In the genomic region with DNA sequence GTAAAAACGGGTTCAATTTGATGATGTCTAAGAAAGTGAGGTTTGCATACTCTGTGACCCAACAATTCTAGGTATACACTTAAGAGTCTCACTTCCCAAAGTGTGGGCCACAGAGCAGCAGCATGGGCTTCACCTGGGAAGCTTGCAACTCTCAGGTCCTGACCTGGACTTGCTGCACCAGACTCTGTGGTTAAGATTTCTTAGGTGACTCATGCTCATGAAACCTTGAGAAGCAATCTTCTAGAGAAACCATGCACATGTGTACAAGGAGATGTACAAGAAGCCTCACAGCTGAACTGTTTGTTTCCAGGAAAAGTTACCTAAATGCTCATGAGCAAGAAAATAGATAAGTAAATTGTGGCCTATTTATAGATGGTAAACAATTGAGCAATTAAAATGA, we compare ENCODE assay signal across 8 cellular contexts. TPM values are rescaled to one million over a fixed set of nuclear protein-coding genes. Genes with fewer than 3 reads are reported as not detected.
A peak's percentile ranks its signal among the peaks of the same experiment; 100 is the strongest.
DNase-seq lines count a peak whose midpoint lies in the region; ATAC-seq and TF ChIP-seq lines count a peak whose summit lies in the region.

No MANE protein-coding gene starts in this region.

- H3K27me3 Mint-ChIP-seq in activated T-cell treated with anti-CD3 and anti-CD28 coated beads, Interleukin-2, amount 50 U/mL, for 4 hours (ENCODE audit: low read depth) = no peaks in the 10 kb centered on the region
- H3K27me3 Mint-ChIP-seq in T-helper 1 cell treated with Interleukin-12 subunit alpha and Interleukin-12 subunit beta and Interleukin-4 antibody, amounts not matched to agents 30 μg/mL and 1 μg/mL, for 36 hours (ENCODE audit: low read depth) = no peaks in the 10 kb centered on the region
- no peaks in the 10 kb centered on the region for H3K27me3 Mint-ChIP-seq in immature natural killer cell (ENCODE audit: low read depth in 3 of 3)

- no peak for DNase-seq in activated T-cell treated with anti-CD3 and anti-CD28 coated beads, Interleukin-2, amount 50 U/mL, for 4 hours
- no peak for DNase-seq in activated T-cell treated with anti-CD3 and anti-CD28 coated beads, Interleukin-2, amount 50 U/mL, for 1 hour
- DNase-seq in renal cortical epithelial cell (ENCODE audit: low read depth) (peak; percentile 95), prostate gland (ENCODE audit: low spot score) (no peak), immature natural killer cell (no peak), dorsolateral prefrontal cortex (no peak)

- peak overlapping the region; percentile 27 for H3K27ac Mint-ChIP-seq in T-helper 1 cell treated with Interleukin-12 subunit alpha and Interleukin-12 subunit beta and Interleukin-4 antibody, amounts not matched to agents 30 μg/mL and 1 μg/mL, for 36 hours
- peak overlapping the region in 3 of 6 donors; percentile 24 to 48 (median 29) for H3K27ac Mint-ChIP-seq in immature natural killer cell

- H3K9me3 ChIP-seq in prostate gland = no peaks in the 10 kb centered on the region

- no peaks in the 10 kb centered on the region for H3K4me1 ChIP-seq in prostate gland (replicated peaks)

- no peak overlapping the region for H3K4me3 ChIP-seq in prostate gland
- H3K4me3 ChIP-seq in dorsolateral prefrontal cortex = no peak overlapping the region

- H3K9me3 Mint-ChIP-seq in activated T-cell treated with anti-CD3 and anti-CD28 coated beads, Interleukin-2, amount 50 U/mL, for 4 hours = no peaks in the 10 kb centered on the region
- H3K9me3 Mint-ChIP-seq in T-helper 1 cell treated with Interleukin-12 subunit alpha and Interleukin-12 subunit beta and Interleukin-4 antibody, amounts not matched to agents 30 μg/mL and 1 μg/mL, for 36 hours = no peaks in the 10 kb centered on the region
- H3K9me3 Mint-ChIP-seq in immature natural killer cell = no peaks in the 10 kb centered on the region

- no peak overlapping the region for H3K4me3 Mint-ChIP-seq in activated T-cell treated with anti-CD3 and anti-CD28 coated beads, Interleukin-2, amount 50 U/mL, for 4 hours
- no peak overlapping the region for H3K4me3 Mint-ChIP-seq in T-helper 1 cell treated with Interleukin-12 subunit alpha and Interleukin-12 subunit beta and Interleukin-4 antibody, amounts not matched to agents 30 μg/mL and 1 μg/mL, for 36 hours
- H3K4me3 Mint-ChIP-seq in immature natural killer cell = no peak overlapping the region

- peak; percentile 77 to 82 for ATAC-seq in activated T-cell treated with anti-CD3 and anti-CD28 coated beads, Interleukin-2, amount 50 U/mL, for 4 hours
- ATAC-seq in HG02763 (IDR thresholded peaks at IDR 0.05; ENCODE audit: unreplicated experiment) = peak; percentile 94

- TF ChIP-seq CTCF in prostate gland (IDR thresholded peaks at IDR 0.05) = no peak
- no peak for TF ChIP-seq CTCF in dorsolateral prefrontal cortex (IDR thresholded peaks at IDR 0.05 in 54 of 56, conservative IDR thresholded peaks at IDR 0.05 in 2 of 56; ENCODE audit: low read depth in 1 of 56, partially characterized antibody in 56 of 56)

- H3K27ac ChIP-seq in prostate gland (no peak overlapping the region), dorsolateral prefrontal cortex (no peak overlapping the region)

- H3K4me1 Mint-ChIP-seq in activated T-cell treated with anti-CD3 and anti-CD28 coated beads, Interleukin-2, amount 50 U/mL, for 4 hours (ENCODE audit: low read depth) = peaks cover 11% of the 10 kb centered on the region
- peaks cover 20% of the 10 kb centered on the region for H3K4me1 Mint-ChIP-seq in T-helper 1 cell treated with Interleukin-12 subunit alpha and Interleukin-12 subunit beta and Interleukin-4 antibody, amounts not matched to agents 30 μg/mL and 1 μg/mL, for 36 hours (ENCODE audit: low read depth)
- peaks cover 0 to 1% of the 10 kb centered on the region in 2 donors for H3K4me1 Mint-ChIP-seq in immature natural killer cell

- WGBS in prostate gland = 92% methylated on average over 1 of the region's 1 CpG

- intact Hi-C loops in prostate gland (cut with DNase I) (loop anchor here (10.0 kb wide), 1 partner anchor 235 kb away; no protein-coding TSS in a partner anchor), dorsolateral prefrontal cortex (cut with DNase I) (no loop called here)

- H3K27me3 ChIP-seq in prostate gland (replicated peaks; ENCODE audit: insufficient read depth) (no peaks in the 10 kb centered on the region), dorsolateral prefrontal cortex (no peaks in the 10 kb centered on the region)

- H3K36me3 Mint-ChIP-seq in activated T-cell treated with anti-CD3 and anti-CD28 coated beads, Interleukin-2, amount 50 U/mL, for 4 hours (ENCODE audit: insufficient read depth) = peaks cover 11% of the 10 kb centered on the region
- H3K36me3 Mint-ChIP-seq in T-helper 1 cell treated with Interleukin-12 subunit alpha and Interleukin-12 subunit beta and Interleukin-4 antibody, amounts not matched to agents 30 μg/mL and 1 μg/mL, for 36 hours (ENCODE audit: low read depth) = peaks cover 16% of the 10 kb centered on the region
- H3K36me3 Mint-ChIP-seq in immature natural killer cell = peaks cover 12 to 17% (median 12%) of the 10 kb centered on the region in 3 donors

- no peak for TF ChIP-seq POLR2A in prostate gland (IDR thresholded peaks at IDR 0.05)

- H3K36me3 ChIP-seq in prostate gland = no peaks in the 10 kb centered on the region

RNA-seq across cellular contexts. Expression of a gene that starts 30.0 kb away (rescaled TPM):
- 10 to 100 TPM; 56.3 to 64.0 (median 61.7) TPM for total RNA-seq in activated T-cell treated with anti-CD3 and anti-CD28 coated beads, Interleukin-2, amount 50 U/mL, for 4 hours
- total RNA-seq in renal cortical epithelial cell = 24.8 and 47.9 TPM in 2 replicates
- total RNA-seq in prostate gland = 10 to 100 TPM; 30.6 to 36.5 TPM
- polyA plus RNA-seq in immature natural killer cell = 10 to 100 TPM; 11.9 to 19.9 (median 15.2) TPM
- total RNA-seq in dorsolateral prefrontal cortex = 10 to 100 TPM; 26.8 to 56.6 (median 37.3) TPM

RNA-seq across cellular contexts. Expression of a gene that starts 43.8 kb away (rescaled TPM):
- total RNA-seq in activated T-cell treated with anti-CD3 and anti-CD28 coated beads, Interleukin-2, amount 50 U/mL, for 4 hours = 100 to 1,000 TPM; 134 to 152 (median 138) TPM
- total RNA-seq in renal cortical epithelial cell = 27.3 and 37.9 TPM in 2 replicates
- 10 to 100 TPM; 15.6 to 20.4 TPM for total RNA-seq in prostate gland
- 10 to 100 TPM; 29.7 to 43.1 (median 32.4) TPM for polyA plus RNA-seq in immature natural killer cell
- 10 to 100 TPM in 119 of 120 experiments, 1 to 10 TPM in 1; 9.9 to 27.7 (median 18.0) TPM for total RNA-seq in dorsolateral prefrontal cortex

RNA-seq across cellular contexts. Expression of a gene that starts 44.0 kb away (rescaled TPM):
- total RNA-seq in activated T-cell treated with anti-CD3 and anti-CD28 coated beads, Interleukin-2, amount 50 U/mL, for 4 hours = 10 to 100 TPM; 45.3 to 50.1 (median 49.6) TPM
- total RNA-seq in renal cortical epithelial cell (12.0 and 14.1 TPM in 2 replicates), prostate gland (10 to 100 TPM; 18.4 to 28.1 TPM), dorsolateral prefrontal cortex (10 to 100 TPM; 11.2 to 31.2 (median 21.8) TPM)
- polyA plus RNA-seq in immature natural killer cell = 10 to 100 TPM; 17.6 to 24.4 (median 23.8) TPM
